ENCODE assay signal across 29 cellular contexts in genomic region chr3:59692117-59692516, GRCh38.
"Had no signal": no experiment of that assay in that cellular context is flagged by ENCODE, and none has a peak within 500 bp of the region (broad histone marks: within the 10 kb centered on the region; RNA-seq: fewer than 3 reads in every experiment).

No MANE protein-coding gene starts in this region.

- H3K4me1 Mint-ChIP-seq: activated CD4-positive, alpha-beta T cell treated with anti-CD3 and anti-CD28 coated beads, Interleukin-2, amount 10 ng/mL, durations not matched to agents 24 days and 14 days; WTC11 had no signal

- H3K27ac ChIP-seq: adrenal gland, SK-N-MC had no signal

- H3K36me3 ChIP-seq: adrenal gland had no signal

- H3K4me3 ChIP-seq: adrenal gland, SK-N-MC had no signal

- DNase-seq: activated CD4-positive, alpha-beta T cell treated with anti-CD3 and anti-CD28 coated beads for 1 hour; activated CD4-positive, alpha-beta T cell treated with anti-CD3 and anti-CD28 coated beads, Interleukin-2, amount 10 ng/mL, durations not matched to agents 24 days and 14 days; activated CD4-positive, alpha-beta T cell treated with anti-CD3 and anti-CD28 coated beads, Interleukin-2, amount 50 U/mL, for 48 hours; activated CD8-positive, alpha-beta memory T cell treated with anti-CD3 and anti-CD28 coated beads, Interleukin-2, amount 10 ng/mL, durations not matched to agents 7 days and 5 days; activated gamma-delta T cell; activated naive CD4-positive, alpha-beta T cell treated with anti-CD3 and anti-CD28 coated beads for 36 hours; activated naive CD8-positive, alpha-beta T cell treated with anti-CD3 and anti-CD28 coated beads, Interleukin-2, amount 10 ng/mL, durations not matched to agents 7 days and 5 days; activated T-cell treated with anti-CD3 and anti-CD28 coated beads, Interleukin-2, amount 50 U/mL, for 4 hours; adrenal gland; anterior cingulate cortex; cerebellar nuclear complex; Kasumi-1; KBM-7; NCI-H1092; NCI-H1417; NCI-H1930; NCI-H2107; NCI-H2171 treated with DMSO at 0.1 percent for 48 hours; NCI-H226; NCI-H526; NCI-H774; NK-92 treated with Interleukin-12 subunit alpha and Interleukin-12 subunit beta, amount 100 ng/mL, for 24 hours; OCI-M1; RPMI8226; SW 1271 had no signal

- H3K4me3 Mint-ChIP-seq: activated CD4-positive, alpha-beta T cell treated with anti-CD3 and anti-CD28 coated beads, Interleukin-2, amount 10 ng/mL, durations not matched to agents 24 days and 14 days; activated CD8-positive, alpha-beta memory T cell treated with anti-CD3 and anti-CD28 coated beads, Interleukin-2, amount 10 ng/mL, durations not matched to agents 7 days and 5 days; activated naive CD4-positive, alpha-beta T cell treated with anti-CD3 and anti-CD28 coated beads for 36 hours; activated naive CD8-positive, alpha-beta T cell treated with anti-CD3 and anti-CD28 coated beads, Interleukin-2, amount 10 ng/mL, durations not matched to agents 7 days and 5 days; activated T-cell treated with anti-CD3 and anti-CD28 coated beads, Interleukin-2, amount 50 U/mL, for 4 hours; WTC11 had no signal

- H3K27me3 ChIP-seq: adrenal gland had no signal

- H3K9me3 ChIP-seq: adrenal gland had no signal

- H3K4me1 ChIP-seq: adrenal gland had no signal

- H3K27ac Mint-ChIP-seq: activated CD4-positive, alpha-beta T cell treated with anti-CD3 and anti-CD28 coated beads, Interleukin-2, amount 10 ng/mL, durations not matched to agents 24 days and 14 days; activated CD8-positive, alpha-beta memory T cell treated with anti-CD3 and anti-CD28 coated beads, Interleukin-2, amount 10 ng/mL, durations not matched to agents 7 days and 5 days; activated naive CD4-positive, alpha-beta T cell treated with anti-CD3 and anti-CD28 coated beads for 36 hours; activated naive CD8-positive, alpha-beta T cell treated with anti-CD3 and anti-CD28 coated beads, Interleukin-2, amount 10 ng/mL, durations not matched to agents 7 days and 5 days; WTC11 had no signal

- H3K36me3 Mint-ChIP-seq: activated CD8-positive, alpha-beta memory T cell treated with anti-CD3 and anti-CD28 coated beads, Interleukin-2, amount 10 ng/mL, durations not matched to agents 7 days and 5 days; WTC11 had no signal

- ATAC-seq: activated CD8-positive, alpha-beta memory T cell treated with anti-CD3 and anti-CD28 coated beads, Interleukin-2, amount 10 ng/mL, durations not matched to agents 7 days and 5 days; activated T-cell treated with anti-CD3 and anti-CD28 coated beads, Interleukin-2, amount 50 U/mL, for 4 hours; Panc1; Right ventricle myocardium inferior; WTC11 had no signal

- H3K27me3 Mint-ChIP-seq: activated CD4-positive, alpha-beta T cell treated with anti-CD3 and anti-CD28 coated beads, Interleukin-2, amount 10 ng/mL, durations not matched to agents 24 days and 14 days; activated CD8-positive, alpha-beta memory T cell treated with anti-CD3 and anti-CD28 coated beads, Interleukin-2, amount 10 ng/mL, durations not matched to agents 7 days and 5 days; activated naive CD8-positive, alpha-beta T cell treated with anti-CD3 and anti-CD28 coated beads, Interleukin-2, amount 10 ng/mL, durations not matched to agents 7 days and 5 days had no signal
